Comparison of ENCODE assay signal across 8 cellular contexts in genomic region chr15:34209421-34210282, GRCh38. TPM values are rescaled to one million over a fixed set of nuclear protein-coding genes. Genes with fewer than 3 reads are reported as not detected.
A peak's percentile ranks its signal among the peaks of the same experiment; 100 is the strongest.
DNase-seq lines count a peak whose midpoint lies in the region; ATAC-seq and TF ChIP-seq lines count a peak whose summit lies in the region.

Gene KATNBL1, minus strand, starts transcription at chr15:34210096. Its CDS starts 46,420 bp downstream, at chr15:34163676.

- H3K27ac ChIP-seq in SK-N-SH (ENCODE audit: low read depth in 2 of 2, low read length in 1 of 2): peak within 1 kb of the TSS; percentile 84 to 86
- peak within 1 kb of the TSS; percentile 82 for H3K27ac ChIP-seq in osteoblast (ENCODE audit: low read depth, low read length)
- peak within 1 kb of the TSS; percentile 79 to 80 for H3K27ac ChIP-seq in thoracic aorta

- TF ChIP-seq EP300 in SK-N-SH (IDR thresholded peaks at IDR 0.05; ENCODE audit: borderline replicate concordance in 1 of 2, low read depth in 1 of 2, low read length in 1 of 2): no peak

- H3K36me3 ChIP-seq in SK-N-SH (replicated peaks in 1 of 2; ENCODE audit: control insufficient read depth in 1 of 2, insufficient read depth in 2 of 2, low read length in 1 of 2) (peaks cover 5 to 13% of the 10 kb centered on the region in 2 experiments), osteoblast (ENCODE audit: insufficient read depth, low read length) (no peaks in the 10 kb centered on the region), thoracic aorta (no peaks in the 10 kb centered on the region)

- no peaks in the 10 kb centered on the region for H3K9me3 ChIP-seq in SK-N-SH
- no peaks in the 10 kb centered on the region for H3K9me3 ChIP-seq in osteoblast (ENCODE audit: low read depth, low read length)
- H3K9me3 ChIP-seq in thoracic aorta: no peaks in the 10 kb centered on the region

- H4K20me1 ChIP-seq in SK-N-SH (ENCODE audit: insufficient read depth) (peaks cover 6% of the 10 kb centered on the region), osteoblast (ENCODE audit: insufficient read depth, low read length) (peaks cover 5% of the 10 kb centered on the region)

- CTCF ChIA-PET in SK-N-SH (lab: Yijun Ruan, JAX): interaction anchor here (0.6 to 4.6 kb wide), 31 partner anchors 10 to 472 kb away, joined by 3 to 66 read pairs (median 4); partner anchors contain the start of genes GOLGA8B and LPCAT4

- peaks cover 0 to 6% of the 10 kb centered on the region in 2 experiments; a peak in 2 of 4 replicates for H3K4me1 ChIP-seq in SK-N-SH (ENCODE audit: control insufficient read depth in 1 of 2, insufficient read depth in 2 of 2, low read depth in 1 of 2, low read length in 1 of 2)
- peaks cover 8% of the 10 kb centered on the region for H3K4me1 ChIP-seq in osteoblast (ENCODE audit: insufficient read depth, low read length)
- H3K4me1 ChIP-seq in thoracic aorta (ENCODE audit: control insufficient read depth in 1 of 2, low read depth in 2 of 2): peaks cover 13 to 14% of the 10 kb centered on the region in 2 donors

- DNase-seq in NCI-H1048 (lab: John Stamatoyannopoulos, UW): peak; percentile 80
- DNase-seq in SK-N-SH: peak; percentile 97
- DNase-seq in activated naive CD4-positive, alpha-beta T cell treated with anti-CD3 and anti-CD28 coated beads, Interleukin-2, amount 50 U/mL, for 16 hours: peak; percentile 98
- peak; percentile 97 for DNase-seq in glomerular visceral epithelial cell (ENCODE audit: extremely low spot score)
- peak; percentile 99 for DNase-seq in osteoblast (ENCODE audit: insufficient read length, low spot score, missing footprints)
- peak; percentile 81 for DNase-seq in thoracic aorta (ENCODE audit: low spot score)

- TF ChIP-seq CTCF in SK-N-SH (IDR thresholded peaks at IDR 0.05) (peak; percentile 89), osteoblast (IDR thresholded peaks at IDR 0.05; ENCODE audit: extremely low read depth, low read depth, low read length) (peak; percentile 79), thoracic aorta (IDR thresholded peaks at IDR 0.05) (peak; percentile 95)

- H2AFZ ChIP-seq in SK-N-SH (ENCODE audit: low read depth): peak within 1 kb of the TSS; percentile 85
- H2AFZ ChIP-seq in osteoblast (ENCODE audit: low read length): peak within 1 kb of the TSS; percentile 83

- peaks cover 49% of the 10 kb centered on the region for H3K79me2 ChIP-seq in SK-N-SH (ENCODE audit: insufficient read depth)
- peaks cover 49% of the 10 kb centered on the region for H3K79me2 ChIP-seq in osteoblast (ENCODE audit: insufficient read depth, low read length)

- peak within 1 kb of the TSS; percentile 79 for H3K4me2 ChIP-seq in SK-N-SH
- peak within 1 kb of the TSS; percentile 81 for H3K4me2 ChIP-seq in osteoblast (ENCODE audit: insufficient read depth, low read length)

- peak; percentile 83 for TF ChIP-seq POLR2A in GM10847 (IDR thresholded peaks at IDR 0.05; ENCODE audit: extremely low read depth, insufficient read length)

- ATAC-seq in HG02588 (IDR thresholded peaks at IDR 0.05; ENCODE audit: unreplicated experiment) (peak; percentile 95), thoracic aorta (ENCODE audit: insufficient number of reproducible peaks, low FRiP score, low read depth) (peak; percentile 98)

- peak within 1 kb of the TSS; percentile 95 for H3K9ac ChIP-seq in SK-N-SH

- H3F3A ChIP-seq in SK-N-SH (replicated peaks; ENCODE audit: insufficient read depth): peaks cover 12% of the 10 kb centered on the region

- H3K27me3 ChIP-seq in SK-N-SH (ENCODE audit: insufficient read depth): no peaks in the 10 kb centered on the region
- no peaks in the 10 kb centered on the region for H3K27me3 ChIP-seq in osteoblast (ENCODE audit: insufficient read depth, low read length)
- H3K27me3 ChIP-seq in thoracic aorta (replicated peaks; ENCODE audit: insufficient read depth): no peaks in the 10 kb centered on the region

- peak within 1 kb of the TSS; percentile 86 to 98 for H3K4me3 ChIP-seq in SK-N-SH (ENCODE audit: low read depth in 2 of 2, low read length in 1 of 2)
- peak within 1 kb of the TSS; percentile 83 for H3K4me3 ChIP-seq in osteoblast (ENCODE audit: insufficient read depth, low read length)
- H3K4me3 ChIP-seq in thoracic aorta: peak within 1 kb of the TSS; percentile 78

- WGBS in SK-N-SH (ENCODE audit: low lambda C conversion rate): 3% methylated on average over 15 of the region's 81 CpGs

- peak; percentile 76 for TF ChIP-seq RAD21 in SK-N-SH (IDR thresholded peaks at IDR 0.05; ENCODE audit: low read length)

- POLR2A ChIA-PET in SK-N-SH (lab: Yijun Ruan, JAX): interaction anchor here (0.5 to 1.7 kb wide), 5 partner anchors 14 to 100 kb away, joined by 3 to 5 read pairs (median 4); no protein-coding TSS in a partner anchor

- no peaks in the 10 kb centered on the region for H3K9me2 ChIP-seq in SK-N-SH

TF ChIP-seq in SK-N-SH, 30 proteins besides CTCF, POLR2A, EP300 and RAD21:
- TF ChIP-seq TEAD4 (IDR thresholded peaks at IDR 0.05; ENCODE audit: borderline replicate concordance, insufficient read depth) (no peak), GABPA (IDR thresholded peaks at IDR 0.05; ENCODE audit: low read depth) (no peak), TAF1 (IDR thresholded peaks at IDR 0.05; ENCODE audit: borderline replicate concordance, low read depth, low read length) (peak; percentile 86), SMC3 (IDR thresholded peaks at IDR 0.05; ENCODE audit: low read depth, low read length) (peak; percentile 93), NRF1 (IDR thresholded peaks at IDR 0.05; ENCODE audit: low read depth, low read length) (no peak), FOXJ3 (CRISPR knock-in tag; IDR thresholded peaks at IDR 0.05) (no peak), ELF1 (IDR thresholded peaks at IDR 0.05) (no peak), POLR2AphosphoS5 (IDR thresholded peaks at IDR 0.05; ENCODE audit: low read depth, low read length) (peak; percentile 90), RXRA (IDR thresholded peaks at IDR 0.05; ENCODE audit: borderline replicate concordance, low read depth) (no peak), RCOR1 (IDR thresholded peaks at IDR 0.05; ENCODE audit: low read length) (no peak), REST (IDR thresholded peaks at IDR 0.05; ENCODE audit: low read depth, low read length) (no peak), CHD2 (IDR thresholded peaks at IDR 0.05; ENCODE audit: low read length, partially characterized antibody) (peak; percentile 66), RFX5 (IDR thresholded peaks at IDR 0.05; ENCODE audit: low read length) (no peak)

RNA-seq across cellular contexts. Expression of gene KATNBL1, which starts in this region (rescaled TPM):
- 13.8 and 20.3 TPM in 2 replicates for polyA plus RNA-seq in SK-N-SH (2012; rRNA removed)
- polyA plus RNA-seq in SK-N-SH (2012; cell fraction: cytosol; rRNA removed): 19.2 and 21.5 TPM in 2 replicates
- polyA plus RNA-seq in SK-N-SH (2012; cell fraction: nucleus; rRNA removed): 26.6 and 42.4 TPM in 2 replicates
- total RNA-seq in osteoblast (37.3 and 49.2 TPM in 2 replicates), thoracic aorta (10 to 100 TPM; 61.9 to 93.8 TPM)

Comparison
In these comparisons a context has a peak if more than half of its experiments do, and no peak if none do; other contexts are left out.
1. Peak in every context shown above with its lines: DNase-seq, ATAC-seq, H3K4me3 ChIP-seq and H3K27ac ChIP-seq.